8 cellular contexts compared by ENCODE assay signal in the genomic region with DNA sequence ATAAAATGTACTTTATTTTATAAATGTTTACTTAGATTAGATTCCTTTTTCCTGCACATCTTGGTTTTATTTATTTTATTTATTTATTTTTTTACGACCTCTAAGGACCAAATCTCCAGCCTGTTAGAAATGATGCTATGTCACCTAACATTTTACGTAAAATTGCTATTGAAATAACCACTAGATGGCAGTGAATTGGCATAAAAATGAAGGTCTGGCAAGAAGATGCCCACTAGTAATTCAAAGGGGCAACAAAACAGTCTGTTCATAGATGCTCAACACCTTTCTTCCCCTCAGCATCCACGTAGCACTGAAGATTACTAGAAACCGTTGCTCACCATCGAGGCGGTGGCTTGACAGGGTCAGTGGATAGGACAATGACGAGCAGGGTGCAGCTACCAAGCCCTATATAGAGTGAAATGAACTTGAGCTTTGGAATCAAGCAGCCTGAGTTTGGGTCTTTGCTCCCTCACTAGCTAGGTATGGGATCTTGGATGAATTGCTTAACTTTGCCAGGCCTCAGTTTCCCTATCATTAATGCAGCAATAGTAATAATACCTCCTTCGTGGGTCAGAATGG.
A peak's percentile ranks its signal among the peaks of the same experiment; 100 is the strongest.
DNase-seq lines count a peak whose midpoint lies in the region; ATAC-seq, FAIRE-seq and TF ChIP-seq lines count a peak whose summit lies in the region.

No MANE protein-coding gene starts in this region.

- intact Hi-C loops in Calu3 (cut with micrococcal nuclease; ENCODE audit: unreplicated experiment), result loop anchor here (1.0 to 10.0 kb wide), 4 partner anchors 181 to 1469 kb away; a partner anchor contains a TSS

- H3K9me3 Mint-ChIP-seq in Calu3 (ENCODE audit: low read depth, unreplicated experiment), result peaks cover 3% of the 10 kb centered on the region
- H3K9me3 Mint-ChIP-seq in activated T-cell treated with anti-CD3 and anti-CD28 coated beads, Interleukin-2, amount 50 U/mL, for 4 hours, result peaks cover 5% of the 10 kb centered on the region
- peaks cover 2 to 7% of the 10 kb centered on the region in 2 donors for H3K9me3 Mint-ChIP-seq in effector memory CD8-positive, alpha-beta T cell

- no peak for TF ChIP-seq EP300 in Ishikawa (IDR thresholded peaks at IDR 0.05; ENCODE audit: borderline replicate concordance)

- no peaks in the 10 kb centered on the region for H3K36me3 Mint-ChIP-seq in Calu3 (ENCODE audit: insufficient read depth, unreplicated experiment)
- H3K36me3 Mint-ChIP-seq in activated T-cell treated with anti-CD3 and anti-CD28 coated beads, Interleukin-2, amount 50 U/mL, for 4 hours (ENCODE audit: insufficient read depth), result no peaks in the 10 kb centered on the region
- H3K36me3 Mint-ChIP-seq in effector memory CD8-positive, alpha-beta T cell (ENCODE audit: insufficient read depth), result no peaks in the 10 kb centered on the region

- peaks cover 28% of the 10 kb centered on the region for H3K27me3 Mint-ChIP-seq in Calu3 (ENCODE audit: unreplicated experiment)
- H3K27me3 Mint-ChIP-seq in activated T-cell treated with anti-CD3 and anti-CD28 coated beads, Interleukin-2, amount 50 U/mL, for 4 hours (ENCODE audit: low read depth), result no peaks in the 10 kb centered on the region
- H3K27me3 Mint-ChIP-seq in effector memory CD8-positive, alpha-beta T cell, result no peaks in the 10 kb centered on the region

- no TSS peak for BruUV-seq in Calu3 (replicated peaks; lab: Mats Ljungman, UMichigan)

- H3K4me3 Mint-ChIP-seq in Calu3 (ENCODE audit: low read depth, unreplicated experiment), result no peak overlapping the region
- H3K4me3 Mint-ChIP-seq in activated T-cell treated with anti-CD3 and anti-CD28 coated beads, Interleukin-2, amount 50 U/mL, for 4 hours, result no peak overlapping the region
- no peak overlapping the region for H3K4me3 Mint-ChIP-seq in effector memory CD8-positive, alpha-beta T cell

- DNase-seq in Calu3 (no peak), SK-MEL-5 (ENCODE audit: low read depth, low spot score) (peak; percentile 76), frontal cortex (ENCODE audit: low spot score in 2 of 2) (peak; percentile 4 to 29), superior temporal gyrus (ENCODE audit: extremely low spot score) (peak; percentile 81)
- no peak for DNase-seq in activated T-cell treated with anti-CD3 and anti-CD28 coated beads, Interleukin-2, amount 50 U/mL, for 4 hours
- DNase-seq in effector memory CD8-positive, alpha-beta T cell, result no peak

- no peak for ATAC-seq in activated T-cell treated with anti-CD3 and anti-CD28 coated beads, Interleukin-2, amount 50 U/mL, for 4 hours
- no peak for ATAC-seq in GM21423 (IDR thresholded peaks at IDR 0.05; ENCODE audit: unreplicated experiment)
- ATAC-seq in effector memory CD8-positive, alpha-beta T cell (replicated peaks), result no peak

- peaks cover 10% of the 10 kb centered on the region for H3K4me1 Mint-ChIP-seq in Calu3 (ENCODE audit: low read depth, unreplicated experiment)
- no peaks in the 10 kb centered on the region for H3K4me1 Mint-ChIP-seq in activated T-cell treated with anti-CD3 and anti-CD28 coated beads, Interleukin-2, amount 50 U/mL, for 4 hours (ENCODE audit: low read depth)
- H3K4me1 Mint-ChIP-seq in effector memory CD8-positive, alpha-beta T cell (ENCODE audit: low read depth in 2 of 2), result no peaks in the 10 kb centered on the region

- peak; percentile 53 for FAIRE-seq in frontal cortex (lab: Jason Lieb, UNC)

- peak; percentile 46 for TF ChIP-seq RAD21 in Ishikawa (IDR thresholded peaks at IDR 0.05; ENCODE audit: low read depth)

- in situ Hi-C loops in SK-MEL-5 (cut with HindIII; ENCODE audit: low pct_unique_long_range_greater_than_20kb, low sequenced_read_pairs), result loop anchor here (10.0 kb wide), 1 partner anchor 341 kb away; no protein-coding TSS in a partner anchor

- peak; percentile 64 for TF ChIP-seq CTCF in Calu3 (IDR thresholded peaks at IDR 0.05; ENCODE audit: unreplicated experiment)

- CTCF ChIA-PET in Calu3 (lab: Charles Lee), result interaction anchor here (1.2 kb wide), 1 partner anchor 343 kb away, joined by 3 read pairs; no protein-coding TSS in a partner anchor

- no peak overlapping the region for H3K27ac Mint-ChIP-seq in Calu3 (ENCODE audit: unreplicated experiment)
- H3K27ac Mint-ChIP-seq in effector memory CD8-positive, alpha-beta T cell, result no peak overlapping the region

TF ChIP-seq in Ishikawa, 13 proteins besides CTCF, POLR2A, EP300 and RAD21:
- TF ChIP-seq, protein P1, sequence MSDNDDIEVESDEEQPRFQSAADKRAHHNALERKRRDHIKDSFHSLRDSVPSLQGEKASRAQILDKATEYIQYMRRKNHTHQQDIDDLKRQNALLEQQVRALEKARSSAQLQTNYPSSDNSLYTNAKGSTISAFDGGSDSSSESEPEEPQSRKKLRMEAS (IDR thresholded peaks at IDR 0.05), result no peak
- no peak for TF ChIP-seq YY1 (IDR thresholded peaks at IDR 0.05; ENCODE audit: low read depth)
- no peak for TF ChIP-seq EGR1 (IDR thresholded peaks at IDR 0.05)
- TF ChIP-seq TAF1 (IDR thresholded peaks at IDR 0.05; ENCODE audit: low read depth), result no peak
- TF ChIP-seq TCF12 (IDR thresholded peaks at IDR 0.05; ENCODE audit: low read depth), result no peak
- TF ChIP-seq NFIC (IDR thresholded peaks at IDR 0.05), result no peak
- TF ChIP-seq, protein P2, sequence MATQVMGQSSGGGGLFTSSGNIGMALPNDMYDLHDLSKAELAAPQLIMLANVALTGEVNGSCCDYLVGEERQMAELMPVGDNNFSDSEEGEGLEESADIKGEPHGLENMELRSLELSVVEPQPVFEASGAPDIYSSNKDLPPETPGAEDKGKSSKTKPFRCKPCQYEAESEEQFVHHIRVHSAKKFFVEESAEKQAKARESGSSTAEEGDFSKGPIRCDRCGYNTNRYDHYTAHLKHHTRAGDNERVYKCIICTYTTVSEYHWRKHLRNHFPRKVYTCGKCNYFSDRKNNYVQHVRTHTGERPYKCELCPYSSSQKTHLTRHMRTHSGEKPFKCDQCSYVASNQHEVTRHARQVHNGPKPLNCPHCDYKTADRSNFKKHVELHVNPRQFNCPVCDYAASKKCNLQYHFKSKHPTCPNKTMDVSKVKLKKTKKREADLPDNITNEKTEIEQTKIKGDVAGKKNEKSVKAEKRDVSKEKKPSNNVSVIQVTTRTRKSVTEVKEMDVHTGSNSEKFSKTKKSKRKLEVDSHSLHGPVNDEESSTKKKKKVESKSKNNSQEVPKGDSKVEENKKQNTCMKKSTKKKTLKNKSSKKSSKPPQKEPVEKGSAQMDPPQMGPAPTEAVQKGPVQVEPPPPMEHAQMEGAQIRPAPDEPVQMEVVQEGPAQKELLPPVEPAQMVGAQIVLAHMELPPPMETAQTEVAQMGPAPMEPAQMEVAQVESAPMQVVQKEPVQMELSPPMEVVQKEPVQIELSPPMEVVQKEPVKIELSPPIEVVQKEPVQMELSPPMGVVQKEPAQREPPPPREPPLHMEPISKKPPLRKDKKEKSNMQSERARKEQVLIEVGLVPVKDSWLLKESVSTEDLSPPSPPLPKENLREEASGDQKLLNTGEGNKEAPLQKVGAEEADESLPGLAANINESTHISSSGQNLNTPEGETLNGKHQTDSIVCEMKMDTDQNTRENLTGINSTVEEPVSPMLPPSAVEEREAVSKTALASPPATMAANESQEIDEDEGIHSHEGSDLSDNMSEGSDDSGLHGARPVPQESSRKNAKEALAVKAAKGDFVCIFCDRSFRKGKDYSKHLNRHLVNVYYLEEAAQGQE (IDR thresholded peaks at IDR 0.05; ENCODE audit: low read depth), result no peak
- TF ChIP-seq FOXM1 (IDR thresholded peaks at IDR 0.05; ENCODE audit: borderline replicate concordance, low read depth), result no peak
- TF ChIP-seq CEBPB (IDR thresholded peaks at IDR 0.05), result no peak
- TF ChIP-seq CREB1 (IDR thresholded peaks at IDR 0.05; ENCODE audit: low read depth), result no peak

Comparison
In these comparisons a context has a peak if more than half of its experiments do, and no peak if none do; other contexts are left out.
1. DNase-seq: peak in SK-MEL-5 (single experiment), frontal cortex (2 of 2) and superior temporal gyrus (single experiment); none in Calu3 (single experiment), activated T-cell treated with anti-CD3 and anti-CD28 coated beads, Interleukin-2, amount 50 U/mL, for 4 hours (single experiment) and effector memory CD8-positive, alpha-beta T cell (0 of 3).